Comparison of ENCODE assay signal across 8 cellular contexts in genomic region chr5:149035282-149035882, GRCh38. TPM values are rescaled to one million over a fixed set of nuclear protein-coding genes. Genes with fewer than 3 reads are reported as not detected.
DNase-seq lines count a peak whose midpoint lies in the region; ATAC-seq and TF ChIP-seq lines count a peak whose summit lies in the region.

No MANE protein-coding gene starts in this region.

- H3K27ac Mint-ChIP-seq in activated CD4-positive, alpha-beta memory T cell treated with anti-CD3 and anti-CD28 coated beads for 36 hours = no peak overlapping the region

- H3K27me3 Mint-ChIP-seq in activated CD4-positive, alpha-beta memory T cell treated with anti-CD3 and anti-CD28 coated beads for 36 hours = no peaks in the 10 kb centered on the region

- DNase-seq in NCI-H82 (lab: John Stamatoyannopoulos, UW) (peak; percentile 76), dorsolateral prefrontal cortex (peak; percentile 72 to 88 (median 82)), medulla oblongata (ENCODE audit: extremely low spot score) (peak; percentile 90)
- peak; percentile 83 for DNase-seq in activated CD4-positive, alpha-beta memory T cell treated with anti-CD3 and anti-CD28 coated beads for 36 hours
- peak; percentile 27 to 47 for DNase-seq in stimulated activated CD8-positive, alpha-beta memory T cell treated with anti-CD3 and anti-CD28 coated beads, Interleukin-2, amount 100 ng/mL, for 1 hour (ENCODE audit: low read depth in 2 of 2)

- peaks cover 35% of the 10 kb centered on the region for H3K4me1 Mint-ChIP-seq in activated CD4-positive, alpha-beta memory T cell treated with anti-CD3 and anti-CD28 coated beads for 36 hours (ENCODE audit: low read depth)

- no peaks in the 10 kb centered on the region for H3K9me3 Mint-ChIP-seq in activated CD4-positive, alpha-beta memory T cell treated with anti-CD3 and anti-CD28 coated beads for 36 hours

- no peak overlapping the region for H3K4me3 Mint-ChIP-seq in activated CD4-positive, alpha-beta memory T cell treated with anti-CD3 and anti-CD28 coated beads for 36 hours

- peak; percentile 83 for ATAC-seq in GM19324 (IDR thresholded peaks at IDR 0.05; ENCODE audit: low FRiP score, unreplicated experiment)
- peak; percentile 77 for ATAC-seq in HG03439 (IDR thresholded peaks at IDR 0.05; ENCODE audit: unreplicated experiment)

- H3K27ac ChIP-seq in C4-2B (no peak overlapping the region), dorsolateral prefrontal cortex (peak overlapping the region in 26 of 59 donors; percentile 1 to 82 (median 25))

- TF ChIP-seq CTCF in C4-2B (conservative IDR thresholded peaks at IDR 0.05) = peak; percentile 95
- TF ChIP-seq CTCF in dorsolateral prefrontal cortex (IDR thresholded peaks at IDR 0.05 in 54 of 56, conservative IDR thresholded peaks at IDR 0.05 in 2 of 56; ENCODE audit: low read depth in 1 of 56, partially characterized antibody in 56 of 56) = peak; percentile 60 to 95 (median 89)

- H3K27me3 ChIP-seq in dorsolateral prefrontal cortex = no peaks in the 10 kb centered on the region

- CTCF ChIA-PET in activated CD4-positive, alpha-beta memory T cell treated with anti-CD3 and anti-CD28 coated beads for 36 hours (lab: Charles Lee) = interaction anchor here (0.6 to 9.2 kb wide), 54 partner anchors 9 to 594 kb away, joined by 3 to 393 read pairs (median 6); partner anchors contain the start of gene ABLIM3

- POLR2A ChIA-PET in activated CD4-positive, alpha-beta memory T cell treated with anti-CD3 and anti-CD28 coated beads for 36 hours (lab: Charles Lee) = no interaction called here

- intact Hi-C loops in activated CD4-positive, alpha-beta memory T cell treated with anti-CD3 and anti-CD28 coated beads for 36 hours (cut with micrococcal nuclease) = loop anchor here (1.0 to 10.0 kb wide), 9 partner anchors 33 to 591 kb away; partner anchors contain the start of gene ADRB2
- intact Hi-C loops in dorsolateral prefrontal cortex (cut with DNase I) = loop anchor here (2.0 to 10.0 kb wide), 3 partner anchors 229 to 298 kb away; no protein-coding TSS in a partner anchor

- H3K4me3 ChIP-seq in dorsolateral prefrontal cortex = no peak overlapping the region

- H3K36me3 Mint-ChIP-seq in activated CD4-positive, alpha-beta memory T cell treated with anti-CD3 and anti-CD28 coated beads for 36 hours = no peaks in the 10 kb centered on the region

RNA-seq across cellular contexts. Expression of gene SH3TC2, which starts 27.5 kb away (rescaled TPM):
- total RNA-seq in activated CD4-positive, alpha-beta memory T cell treated with anti-CD3 and anti-CD28 coated beads for 36 hours = not detected
- total RNA-seq in dorsolateral prefrontal cortex = 100 to 1,000 TPM in 11 of 120 experiments, 10 to 100 TPM in 105, 1 to 10 TPM in 4; 8.0 to 212 (median 45.8) TPM

Comparison
In these comparisons a context has a peak if more than half of its experiments do, and no peak if none do; other contexts are left out.
1. DNase-seq: peak in every context shown above with its lines; median percentile 90 in medulla oblongata; 83 in activated CD4-positive, alpha-beta memory T cell treated with anti-CD3 and anti-CD28 coated beads for 36 hours; 82 in dorsolateral prefrontal cortex; 76 in NCI-H82; 37 in stimulated activated CD8-positive, alpha-beta memory T cell treated with anti-CD3 and anti-CD28 coated beads, Interleukin-2, amount 100 ng/mL, for 1 hour.
2. RNA of gene SH3TC2, which starts 27.5 kb away (total RNA-seq): 8.0 to 212 TPM in dorsolateral prefrontal cortex; not detected in activated CD4-positive, alpha-beta memory T cell treated with anti-CD3 and anti-CD28 coated beads for 36 hours; every median in the first group is over 4 times any median in the second.